Comparison of ENCODE assay signal across 8 cellular contexts in the genomic region with DNA sequence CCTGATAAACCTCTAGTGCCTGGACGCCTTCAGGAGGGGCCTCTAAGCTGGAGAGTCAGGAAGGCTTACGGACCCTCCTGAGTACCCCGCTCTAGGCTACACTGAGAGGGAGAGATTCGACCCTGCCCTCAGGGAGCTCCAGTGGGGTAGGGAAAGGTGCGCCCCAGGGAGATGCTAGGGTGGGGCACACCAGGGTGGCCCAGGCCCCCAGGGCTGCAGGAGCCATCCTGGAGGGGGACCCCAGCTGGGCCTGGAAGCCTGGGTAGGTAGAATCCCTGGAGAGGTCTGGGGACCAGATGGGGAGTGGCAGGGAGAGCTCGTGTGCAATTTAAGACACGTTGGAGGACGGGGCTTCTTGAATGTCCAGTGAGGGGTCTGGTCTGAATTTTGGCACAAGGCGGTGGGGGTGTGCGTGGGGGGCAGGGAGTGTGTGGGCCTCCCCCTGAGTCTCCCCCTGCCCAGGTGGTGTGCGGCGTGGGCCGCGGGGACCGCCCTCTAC. TPM values are rescaled to one million over a fixed set of nuclear protein-coding genes. Genes with fewer than 3 reads are reported as not detected.
DNase-seq lines count a peak whose midpoint lies in the region; ATAC-seq and TF ChIP-seq lines count a peak whose summit lies in the region.

No MANE protein-coding gene starts in this region.

- H3K9me3 ChIP-seq in AG04450 (ENCODE audit: control insufficient read depth, insufficient read depth, low read length) = no peaks in the 10 kb centered on the region
- no peaks in the 10 kb centered on the region for H3K9me3 ChIP-seq in Karpas-422 (ENCODE audit: low read length)

- no peaks in the 10 kb centered on the region for H4K20me1 ChIP-seq in Karpas-422 (ENCODE audit: insufficient read depth, low read depth, low read length)

- H3K36me3 Mint-ChIP-seq in chondrocyte (ENCODE audit: low read depth) = no peaks in the 10 kb centered on the region
- H3K36me3 Mint-ChIP-seq in naive thymus-derived CD8-positive, alpha-beta T cell = peaks cover 0 to 4% (median 0%) of the 10 kb centered on the region in 3 donors

- H3K27ac ChIP-seq in AG04450 (ENCODE audit: low read depth, low read length) = peak overlapping the region; percentile 39
- no peak overlapping the region for H3K27ac ChIP-seq in Karpas-422 (ENCODE audit: low read length)

- no peaks in the 10 kb centered on the region for H3K9me2 ChIP-seq in Karpas-422 (replicated peaks; ENCODE audit: insufficient read depth, low read length)

- H3K9me3 Mint-ChIP-seq in chondrocyte (ENCODE audit: low read depth) = no peaks in the 10 kb centered on the region
- H3K9me3 Mint-ChIP-seq in naive thymus-derived CD8-positive, alpha-beta T cell = no peaks in the 10 kb centered on the region

- POLR2A ChIA-PET in AG04450 (lab: Yijun Ruan, JAX) = interaction anchor here (0.6 to 1.2 kb wide), 3 partner anchors 16 to 28 kb away, joined by 3 to 6 read pairs (median 3); a partner anchor contains a TSS
- POLR2A ChIA-PET in naive thymus-derived CD8-positive, alpha-beta T cell (lab: Charles Lee) = interaction anchor here (0.6 to 31.8 kb wide), 14 partner anchors 8 to 149 kb away, joined by 3 to 2390 read pairs (median 44); a partner anchor contains a TSS

- peak overlapping the region; percentile 55 for H3K4me3 ChIP-seq in AG04450 (ENCODE audit: low read depth, low read length)
- peak overlapping the region; percentile 65 for H3K4me3 ChIP-seq in Karpas-422 (ENCODE audit: low read length)

- no peaks in the 10 kb centered on the region for H3K27me3 Mint-ChIP-seq in chondrocyte (ENCODE audit: low read depth)
- no peaks in the 10 kb centered on the region for H3K27me3 Mint-ChIP-seq in naive thymus-derived CD8-positive, alpha-beta T cell

- no peak for ATAC-seq in naive thymus-derived CD8-positive, alpha-beta T cell

- peak overlapping the region; percentile 47 for H3K4me3 Mint-ChIP-seq in chondrocyte (ENCODE audit: unreplicated experiment)
- peak overlapping the region; percentile 76 to 94 (median 86) for H3K4me3 Mint-ChIP-seq in naive thymus-derived CD8-positive, alpha-beta T cell

- H3K79me2 ChIP-seq in Karpas-422 (ENCODE audit: low read length) = no peaks in the 10 kb centered on the region

- in situ Hi-C loops in GM13976 (cut with MboI; ENCODE audit: low sequenced_read_pairs, unreplicated experiment) = no loop called here

- H3K36me3 ChIP-seq in Karpas-422 (ENCODE audit: insufficient read depth, low read length) = no peaks in the 10 kb centered on the region

- peaks cover 4% of the 10 kb centered on the region for H3K27me3 ChIP-seq in AG04450 (ENCODE audit: control insufficient read depth, insufficient read depth, low read length)
- H3K27me3 ChIP-seq in Karpas-422 (ENCODE audit: low read length) = no peaks in the 10 kb centered on the region; the same call in 1 of the 2 replicates

- H3K4me2 ChIP-seq in Karpas-422 (ENCODE audit: low read depth, low read length, poor library complexity, severe bottlenecking) = peak overlapping the region; percentile 78

- no peak for TF ChIP-seq CTCF in AG04450 (IDR thresholded peaks at IDR 0.05; ENCODE audit: low read depth, low read length)
- no peak for TF ChIP-seq CTCF in chondrocyte (IDR thresholded peaks at IDR 0.05)
- TF ChIP-seq CTCF in GM13976 (IDR thresholded peaks at IDR 0.05; ENCODE audit: borderline replicate concordance, control extremely low read depth, extremely low read depth, insufficient read depth, missing control alignments) = no peak

- H2AFZ ChIP-seq in Karpas-422 (ENCODE audit: low read length) = no peak overlapping the region

- CTCF ChIA-PET in AG04450 (lab: Charles Lee) = interaction anchor here (3.4 kb wide), 1 partner anchor 18 kb away, joined by 10 read pairs; a partner anchor contains a TSS

- DNase-seq in AG04450 (ENCODE audit: low read depth, low spot score) = no peak
- DNase-seq in Karpas-422 = no peak
- DNase-seq in chondrocyte (ENCODE audit: low spot score) = no peak
- peak in 1 of 10 donors; percentile 23 for DNase-seq in naive thymus-derived CD8-positive, alpha-beta T cell
- DNase-seq in activated gamma-delta T cell treated with Interleukin-2 at 50 U/mL for 16 hours = no peak
- no peak for DNase-seq in NCI-H2081 treated with DMSO at 0.1 percent for 48 hours (lab: John Stamatoyannopoulos, UW)
- DNase-seq in glomerular visceral epithelial cell (ENCODE audit: extremely low spot score) = no peak
- no peak for DNase-seq in GM13976 (ENCODE audit: low spot score)

- peaks cover 40% of the 10 kb centered on the region for H3K4me1 ChIP-seq in Karpas-422 (ENCODE audit: low read length)

- H3K4me1 Mint-ChIP-seq in chondrocyte (ENCODE audit: low read depth) = peaks cover 17% of the 10 kb centered on the region
- H3K4me1 Mint-ChIP-seq in naive thymus-derived CD8-positive, alpha-beta T cell = peaks cover 22 to 68% (median 57%) of the 10 kb centered on the region in 4 donors

- H3K27ac Mint-ChIP-seq in chondrocyte (ENCODE audit: unreplicated experiment) = no peak overlapping the region
- H3K27ac Mint-ChIP-seq in naive thymus-derived CD8-positive, alpha-beta T cell = peak overlapping the region; percentile 85 to 100 (median 93)

- H3K9ac ChIP-seq in Karpas-422 (ENCODE audit: low read length) = peak overlapping the region; percentile 75

RNA-seq across cellular contexts. Expression of a gene that starts 4.7 kb away (rescaled TPM):
- polyA plus RNA-seq in AG04450 (2011; rRNA removed) = 0.07 and 0.09 TPM in 2 replicates
- not detected in 2 replicates for polyA minus RNA-seq in AG04450 (2011; rRNA and poly(A)+ RNA removed)
- total RNA-seq in Karpas-422 (2014; rRNA removed; shearing (Covaris generic); ENCODE audit: low replicate concordance) = 0.18 TPM in 1 of 2 replicates, not detected in the other
- 0.36 to 1.8 TPM (median 1.8 TPM) in 3 replicates for total RNA-seq in chondrocyte
- total RNA-seq in naive thymus-derived CD8-positive, alpha-beta T cell = 10 to 100 TPM; 18.5 to 21.2 TPM
- polyA plus RNA-seq in naive thymus-derived CD8-positive, alpha-beta T cell = 1 to 10 TPM; 2.2 to 3.7 (median 2.3) TPM

RNA-seq across cellular contexts. Expression of a gene that starts 8.1 kb away (rescaled TPM):
- 36.0 and 37.7 TPM in 2 replicates for polyA plus RNA-seq in AG04450 (2011; rRNA removed)
- polyA minus RNA-seq in AG04450 (2011; rRNA and poly(A)+ RNA removed) = 43.8 and 55.5 TPM in 2 replicates
- 48.9 and 83.6 TPM in 2 replicates for total RNA-seq in Karpas-422 (2014; rRNA removed; shearing (Covaris generic); ENCODE audit: low replicate concordance)
- 40.3 to 44.2 TPM (median 42.3 TPM) in 3 replicates for total RNA-seq in chondrocyte
- total RNA-seq in naive thymus-derived CD8-positive, alpha-beta T cell = 10 to 100 TPM; 80.9 to 82.8 TPM
- 10 to 100 TPM; 41.9 to 45.9 (median 43.2) TPM for polyA plus RNA-seq in naive thymus-derived CD8-positive, alpha-beta T cell

RNA-seq across cellular contexts. Expression of a gene that starts 16.3 kb away (rescaled TPM):
- not detected in 2 replicates for polyA plus RNA-seq in AG04450 (2011; rRNA removed)
- polyA minus RNA-seq in AG04450 (2011; rRNA and poly(A)+ RNA removed) = not detected in 2 replicates
- total RNA-seq in Karpas-422 (2014; rRNA removed; shearing (Covaris generic); ENCODE audit: low replicate concordance) = 52.4 and 122 TPM in 2 replicates
- total RNA-seq in chondrocyte = not detected in 3 replicates
- 100 to 1,000 TPM; 403 to 419 TPM for total RNA-seq in naive thymus-derived CD8-positive, alpha-beta T cell
- 100 to 1,000 TPM; 231 to 307 (median 251) TPM for polyA plus RNA-seq in naive thymus-derived CD8-positive, alpha-beta T cell

RNA-seq across cellular contexts. Expression of a gene that starts 17.3 kb away (rescaled TPM):
- polyA plus RNA-seq in AG04450 (2011; rRNA removed) = 0.07 and 0.12 TPM in 2 replicates
- polyA minus RNA-seq in AG04450 (2011; rRNA and poly(A)+ RNA removed) = 0.26 TPM in 1 of 2 replicates, not detected in the other
- 161 and 348 TPM in 2 replicates for total RNA-seq in Karpas-422 (2014; rRNA removed; shearing (Covaris generic); ENCODE audit: low replicate concordance)
- 0.47 to 0.95 TPM (median 0.73 TPM) in 3 replicates for total RNA-seq in chondrocyte
- total RNA-seq in naive thymus-derived CD8-positive, alpha-beta T cell = 100 to 1,000 TPM; 212 to 215 TPM
- polyA plus RNA-seq in naive thymus-derived CD8-positive, alpha-beta T cell = 100 to 1,000 TPM; 647 to 717 (median 686) TPM

RNA-seq across cellular contexts. Expression of a gene that starts 18.5 kb away (rescaled TPM):
- polyA plus RNA-seq in AG04450 (2011; rRNA removed) = 116 and 140 TPM in 2 replicates
- polyA minus RNA-seq in AG04450 (2011; rRNA and poly(A)+ RNA removed) = 107 and 146 TPM in 2 replicates
- 218 and 332 TPM in 2 replicates for total RNA-seq in Karpas-422 (2014; rRNA removed; shearing (Covaris generic); ENCODE audit: low replicate concordance)
- 95.2 to 113 TPM (median 109 TPM) in 3 replicates for total RNA-seq in chondrocyte
- 100 to 1,000 TPM; 141 to 146 TPM for total RNA-seq in naive thymus-derived CD8-positive, alpha-beta T cell
- 100 to 1,000 TPM; 357 to 518 (median 403) TPM for polyA plus RNA-seq in naive thymus-derived CD8-positive, alpha-beta T cell

Comparison
In these comparisons a context has a peak if more than half of its experiments do, and no peak if none do; other contexts are left out.
1. RNA of a gene that starts 16.3 kb away (total RNA-seq): 403 to 419 TPM in naive thymus-derived CD8-positive, alpha-beta T cell and 52.4 to 122 TPM in Karpas-422; not detected in chondrocyte; every median in the first group is over 10 times any median in the second.